ENCODE assay signal across 35 cellular contexts in genomic region chr6:165748390-165748789, GRCh38.
"Had no signal": no experiment of that assay in that cellular context is flagged by ENCODE, and none has a peak within 500 bp of the region (broad histone marks: within the 10 kb centered on the region; RNA-seq: fewer than 3 reads in every experiment).

No MANE protein-coding gene starts in this region.

- H3K27ac Mint-ChIP-seq: activated B cell treated with CpG ODN at 0.5 μM for 24 hours; activated CD4-positive, alpha-beta memory T cell treated with anti-CD3 and anti-CD28 coated beads for 36 hours; activated CD4-positive, alpha-beta T cell treated with anti-CD3 and anti-CD28 coated beads, Interleukin-2, amount 10 ng/mL, durations not matched to agents 24 days and 14 days; activated CD8-positive, alpha-beta T cell treated with anti-CD3 and anti-CD28 coated beads for 36 hours; activated naive CD4-positive, alpha-beta T cell treated with anti-CD3 and anti-CD28 coated beads for 36 hours; activated naive CD4-positive, alpha-beta T cell treated with anti-CD3 and anti-CD28 coated beads, Interleukin-2, amount 50 U/mL, for 72 hours; activated naive CD8-positive, alpha-beta T cell treated with anti-CD3 and anti-CD28 coated beads for 36 hours; activated T-cell treated with anti-CD3 and anti-CD28 coated beads, Interleukin-2, amount 50 U/mL, for 72 hours; activated T-helper 1 cell treated with anti-CD3 and anti-CD28 coated beads, Interleukin-12 subunit alpha, Interleukin-12 subunit beta, Interleukin-2, Interleukin-4 antibody, amounts not matched to agents 30 ng/mL and 10 ng/mL and 1 ng/mL, durations not matched to agents 14 hours and 24 hours and 36 hours; activated T-helper 17 cell treated with anti-CD3 and anti-CD28 coated beads, Interleukin-2, amount 50 U/mL, for 72 hours; T-helper 1 cell treated with Interleukin-12 subunit alpha and Interleukin-12 subunit beta and Interleukin-4 antibody, amounts not matched to agents 30 μg/mL and 1 μg/mL, for 36 hours; T-helper 2 cell treated with Interferon-gamma antibody and Interleukin-4, amounts not matched to agents 5 μg/mL and 100 μg/mL, for 36 hours had no signal

- ATAC-seq: activated CD8-positive, alpha-beta T cell treated with anti-CD3 and anti-CD28 coated beads for 36 hours; activated naive CD4-positive, alpha-beta T cell treated with anti-CD3 and anti-CD28 coated beads, Interleukin-2, amount 50 U/mL, for 72 hours; activated T-cell treated with anti-CD3 and anti-CD28 coated beads, Interleukin-2, amount 50 U/mL, for 4 hours; activated T-cell treated with anti-CD3 and anti-CD28 coated beads, Interleukin-2, amount 50 U/mL, for 72 hours; activated T-helper 17 cell treated with anti-CD3 and anti-CD28 coated beads, Interleukin-2, amount 50 U/mL, for 72 hours; body of pancreas had no signal

- H3K9me3 Mint-ChIP-seq: activated B cell treated with CpG ODN at 0.5 μM for 24 hours had no signal

- H3K27me3 Mint-ChIP-seq: activated B cell treated with CpG ODN at 0.5 μM for 24 hours; activated CD4-positive, alpha-beta memory T cell treated with anti-CD3 and anti-CD28 coated beads for 36 hours; activated CD4-positive, alpha-beta T cell treated with anti-CD3 and anti-CD28 coated beads, Interleukin-2, amount 10 ng/mL, durations not matched to agents 24 days and 14 days; activated naive CD8-positive, alpha-beta T cell treated with anti-CD3 and anti-CD28 coated beads for 36 hours; activated T-helper 17 cell treated with anti-CD3 and anti-CD28 coated beads, Interleukin-2, amount 50 U/mL, for 72 hours had no signal

- H3K36me3 Mint-ChIP-seq: activated CD4-positive, alpha-beta memory T cell treated with anti-CD3 and anti-CD28 coated beads for 36 hours; activated naive CD8-positive, alpha-beta T cell treated with anti-CD3 and anti-CD28 coated beads for 36 hours had no signal

- H3K4me3 Mint-ChIP-seq: activated B cell treated with CpG ODN at 0.5 μM for 24 hours; activated CD4-positive, alpha-beta memory T cell treated with anti-CD3 and anti-CD28 coated beads for 36 hours; activated CD4-positive, alpha-beta T cell treated with anti-CD3 and anti-CD28 coated beads, Interleukin-2, amount 10 ng/mL, durations not matched to agents 24 days and 14 days; activated CD8-positive, alpha-beta T cell treated with anti-CD3 and anti-CD28 coated beads for 36 hours; activated naive CD4-positive, alpha-beta T cell treated with anti-CD3 and anti-CD28 coated beads for 36 hours; activated naive CD8-positive, alpha-beta T cell treated with anti-CD3 and anti-CD28 coated beads for 36 hours; activated T-cell treated with anti-CD3 and anti-CD28 coated beads, Interleukin-2, amount 50 U/mL, for 4 hours; activated T-cell treated with anti-CD3 and anti-CD28 coated beads, Interleukin-2, amount 50 U/mL, for 72 hours; activated T-helper 1 cell treated with anti-CD3 and anti-CD28 coated beads, Interleukin-12 subunit alpha, Interleukin-12 subunit beta, Interleukin-2, Interleukin-4 antibody, amounts not matched to agents 30 ng/mL and 10 ng/mL and 1 ng/mL, durations not matched to agents 14 hours and 24 hours and 36 hours; activated T-helper 17 cell treated with anti-CD3 and anti-CD28 coated beads, Interleukin-2, amount 50 U/mL, for 72 hours; T-helper 1 cell treated with Interleukin-12 subunit alpha and Interleukin-12 subunit beta and Interleukin-4 antibody, amounts not matched to agents 30 μg/mL and 1 μg/mL, for 36 hours; T-helper 2 cell treated with Interferon-gamma antibody and Interleukin-4, amounts not matched to agents 5 μg/mL and 100 μg/mL, for 36 hours had no signal

- H3K36me3 ChIP-seq: adrenal gland, brain microvascular endothelial cell, breast epithelium had no signal

- DNase-seq: activated B cell treated with CpG ODN at 0.5 μM for 24 hours; activated CD4-positive, alpha-beta memory T cell treated with anti-CD3 and anti-CD28 coated beads for 36 hours; activated CD4-positive, alpha-beta T cell treated with anti-CD3 and anti-CD28 coated beads for 4 hours; activated CD4-positive, alpha-beta T cell treated with anti-CD3 and anti-CD28 coated beads, Interleukin-2, amount 10 ng/mL, durations not matched to agents 24 days and 14 days; activated CD4-positive, alpha-beta T cell treated with anti-CD3 and anti-CD28 coated beads, Interleukin-2, amount 50 U/mL, for 1 hour; activated CD4-positive, alpha-beta T cell treated with anti-CD3 and anti-CD28 coated beads, Interleukin-2, amount 50 U/mL, for 4 hours; activated CD4-positive, CD25-positive, alpha-beta regulatory T cell treated with anti-CD3 and anti-CD28 coated beads, Interleukin-2, amount 50 U/mL, for 72 hours; activated CD8-positive, alpha-beta memory T cell treated with anti-CD3 and anti-CD28 coated beads, Interleukin-2, amount 50 U/mL, for 4 hours; activated CD8-positive, alpha-beta T cell treated with anti-CD3 and anti-CD28 coated beads for 36 hours; activated effector memory CD4-positive, alpha-beta T cell treated with anti-CD3 and anti-CD28 coated beads, Interleukin-2, amount 50 U/mL, for 16 hours; activated gamma-delta T cell treated with Interleukin-2 at 50 U/mL for 16 hours; activated naive CD4-positive, alpha-beta T cell; activated naive CD4-positive, alpha-beta T cell treated with anti-CD3 and anti-CD28 coated beads for 36 hours; activated naive CD4-positive, alpha-beta T cell treated with anti-CD3 and anti-CD28 coated beads, Interleukin-2, amount 50 U/mL, for 16 hours; activated naive CD8-positive, alpha-beta T cell treated with anti-CD3 and anti-CD28 coated beads for 36 hours; activated T-cell treated with anti-CD3 and anti-CD28 coated beads for 4 hours; activated T-cell treated with anti-CD3 and anti-CD28 coated beads, Interleukin-2, amount 50 U/mL, for 1 hour; activated T-cell treated with anti-CD3 and anti-CD28 coated beads, Interleukin-2, amount 50 U/mL, for 4 hours; activated T-cell treated with anti-CD3 and anti-CD28 coated beads, Interleukin-2, amount 50 U/mL, for 72 hours; adrenal gland; amniotic stem cell; aorta; body of pancreas; brain microvascular endothelial cell; central memory CD4-positive, alpha-beta T cell; T-helper 1 cell; T-helper 2 cell; T-helper 9 cell had no signal

- H3K4me3 ChIP-seq: adrenal gland, body of pancreas, breast epithelium had no signal

- H3K4me1 ChIP-seq: adrenal gland, body of pancreas, breast epithelium had no signal

- H3K4me1 Mint-ChIP-seq: activated B cell treated with CpG ODN at 0.5 μM for 24 hours; activated CD4-positive, alpha-beta T cell treated with anti-CD3 and anti-CD28 coated beads, Interleukin-2, amount 10 ng/mL, durations not matched to agents 24 days and 14 days; activated naive CD8-positive, alpha-beta T cell treated with anti-CD3 and anti-CD28 coated beads for 36 hours; activated T-helper 17 cell treated with anti-CD3 and anti-CD28 coated beads, Interleukin-2, amount 50 U/mL, for 72 hours had no signal

- H3K27me3 ChIP-seq: adrenal gland, body of pancreas, brain microvascular endothelial cell, breast epithelium had no signal

- H3K9me3 ChIP-seq: adrenal gland, body of pancreas, breast epithelium had no signal

- H3K27ac ChIP-seq: adrenal gland, body of pancreas, brain microvascular endothelial cell, breast epithelium, VCaP had no signal
